In the genomic region with DNA sequence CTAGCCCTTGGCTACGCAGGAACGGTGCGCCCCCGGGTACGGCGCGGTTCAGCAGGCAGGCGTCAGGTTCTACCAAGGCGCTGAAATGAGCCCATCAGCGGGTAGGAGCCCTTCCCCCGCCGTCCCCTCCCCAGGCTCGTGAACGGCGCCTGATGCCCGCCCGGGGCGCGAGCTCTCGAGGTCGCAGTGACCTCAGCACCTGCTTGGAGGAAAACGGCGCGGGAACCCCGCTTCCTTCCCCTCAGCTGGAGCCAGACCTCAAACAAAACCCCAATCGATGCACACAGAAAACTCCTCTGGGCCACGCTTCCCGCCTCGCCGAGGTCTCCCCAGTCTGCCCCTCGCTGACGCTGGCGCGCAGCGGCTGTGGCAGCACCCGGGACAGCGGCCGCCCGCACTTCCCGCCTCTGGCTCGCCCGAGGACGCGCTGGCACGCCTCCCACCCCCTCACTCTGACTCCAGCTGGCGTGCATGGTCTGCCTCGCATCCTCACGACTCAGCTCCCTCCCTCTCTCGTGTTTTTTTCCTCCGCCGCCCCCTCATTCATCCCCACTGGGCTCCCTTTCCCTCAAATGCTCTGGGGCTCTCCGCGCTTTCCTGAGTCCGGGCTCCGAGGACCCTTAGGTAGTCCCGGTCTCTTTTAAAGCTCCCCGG, we compare ENCODE assay signal across 8 cellular contexts. TPM values are rescaled to one million over a fixed set of nuclear protein-coding genes. Genes with fewer than 3 reads are reported as not detected.
DNase-seq lines count a peak whose midpoint lies in the region; ATAC-seq and TF ChIP-seq lines count a peak whose summit lies in the region.

No MANE protein-coding gene starts in this region.

- peaks cover 0 to 22% (median 0%) of the 10 kb centered on the region in 4 donors for H3K4me1 ChIP-seq in right lobe of liver
- peaks cover 20 to 36% of the 10 kb centered on the region in 2 donors for H3K4me1 ChIP-seq in thoracic aorta (ENCODE audit: control insufficient read depth in 1 of 2, low read depth in 2 of 2)

- no peaks in the 10 kb centered on the region for H3K36me3 ChIP-seq in right lobe of liver
- H3K36me3 ChIP-seq in thoracic aorta, result no peaks in the 10 kb centered on the region

- H3K4me3 Mint-ChIP-seq in activated naive CD4-positive, alpha-beta T cell treated with anti-CD3 and anti-CD28 coated beads, Interleukin-2, amount 10 ng/mL, durations not matched to agents 7 days and 5 days, result peak overlapping the region; percentile 34

- peaks cover 97% of the 10 kb centered on the region for H3K27me3 Mint-ChIP-seq in activated naive CD4-positive, alpha-beta T cell treated with anti-CD3 and anti-CD28 coated beads, Interleukin-2, amount 10 ng/mL, durations not matched to agents 7 days and 5 days

- H3K27ac ChIP-seq in right lobe of liver (no peak overlapping the region), thoracic aorta (no peak overlapping the region)

- ATAC-seq in HG02610 (IDR thresholded peaks at IDR 0.05; ENCODE audit: unreplicated experiment), result peak; percentile 38
- peak; percentile 28 to 66 (median 48) for ATAC-seq in right lobe of liver
- no peak for ATAC-seq in thoracic aorta (ENCODE audit: insufficient number of reproducible peaks, low FRiP score, low read depth)
- ATAC-seq in GM18505 (IDR thresholded peaks at IDR 0.05; ENCODE audit: unreplicated experiment), result no peak
- ATAC-seq in HG03045 (IDR thresholded peaks at IDR 0.05; ENCODE audit: unreplicated experiment), result no peak

- DNase-seq in AG08395 (ENCODE audit: low spot score) (peak; percentile 32), right lobe of liver (peak in 1 of 3 donors; percentile 33), thoracic aorta (ENCODE audit: low spot score) (no peak), OCI-M2 (lab: John Stamatoyannopoulos, UW; ENCODE audit: unreplicated experiment) (no peak)
- peak; percentile 44 for DNase-seq in activated naive CD4-positive, alpha-beta T cell treated with anti-CD3 and anti-CD28 coated beads, Interleukin-2, amount 10 ng/mL, durations not matched to agents 7 days and 5 days

- peaks cover 5 to 61% of the 10 kb centered on the region in 2 donors for H3K27me3 ChIP-seq in right lobe of liver
- peaks cover 16% of the 10 kb centered on the region for H3K27me3 ChIP-seq in thoracic aorta (replicated peaks; ENCODE audit: insufficient read depth)

- TF ChIP-seq POLR2A in right lobe of liver (IDR thresholded peaks at IDR 0.05), result no peak
- TF ChIP-seq POLR2A in GM18505 (IDR thresholded peaks at IDR 0.05; ENCODE audit: borderline replicate concordance, extremely low read depth, insufficient read depth, insufficient read length), result no peak

- H3K36me3 Mint-ChIP-seq in activated naive CD4-positive, alpha-beta T cell treated with anti-CD3 and anti-CD28 coated beads, Interleukin-2, amount 10 ng/mL, durations not matched to agents 7 days and 5 days, result peaks cover 3% of the 10 kb centered on the region

- no peaks in the 10 kb centered on the region for H3K9me3 Mint-ChIP-seq in activated naive CD4-positive, alpha-beta T cell treated with anti-CD3 and anti-CD28 coated beads, Interleukin-2, amount 10 ng/mL, durations not matched to agents 7 days and 5 days

- 5% methylated on average over 38 of the region's 57 CpGs for WGBS in right lobe of liver (ENCODE audit: insufficient coverage, low coverage, low lambda C conversion rate, missing lambda C conversion rate)

- peaks cover 36% of the 10 kb centered on the region for H3K4me1 Mint-ChIP-seq in activated naive CD4-positive, alpha-beta T cell treated with anti-CD3 and anti-CD28 coated beads, Interleukin-2, amount 10 ng/mL, durations not matched to agents 7 days and 5 days

- TF ChIP-seq CTCF in right lobe of liver (IDR thresholded peaks at IDR 0.05) (no peak), thoracic aorta (IDR thresholded peaks at IDR 0.05) (no peak)

- intact Hi-C loops in right lobe of liver (cut with DNase I), result no loop called here

- CTCF ChIA-PET in activated naive CD4-positive, alpha-beta T cell treated with anti-CD3 and anti-CD28 coated beads, Interleukin-2, amount 10 ng/mL, durations not matched to agents 7 days and 5 days (lab: Charles Lee), result no interaction called here

- H3K27ac Mint-ChIP-seq in activated naive CD4-positive, alpha-beta T cell treated with anti-CD3 and anti-CD28 coated beads, Interleukin-2, amount 10 ng/mL, durations not matched to agents 7 days and 5 days, result no peak overlapping the region

- H3K9me3 ChIP-seq in right lobe of liver, result no peaks in the 10 kb centered on the region
- H3K9me3 ChIP-seq in thoracic aorta, result no peaks in the 10 kb centered on the region

- H3K4me3 ChIP-seq in right lobe of liver (no peak overlapping the region), thoracic aorta (peak overlapping the region; percentile 59)

RNA-seq across cellular contexts. Expression of a gene that starts 0.5 kb away (rescaled TPM):
- total RNA-seq in right lobe of liver (not detected), thoracic aorta (not detected)

Comparison
In these comparisons a context has a peak if more than half of its experiments do, and no peak if none do; other contexts are left out.
1. DNase-seq: peak in AG08395 (single experiment) and activated naive CD4-positive, alpha-beta T cell treated with anti-CD3 and anti-CD28 coated beads, Interleukin-2, amount 10 ng/mL, durations not matched to agents 7 days and 5 days (single experiment); none in thoracic aorta (single experiment) and OCI-M2 (single experiment).
2. ATAC-seq: peak in HG02610 (single experiment) and right lobe of liver (4 of 4); none in thoracic aorta (single experiment), GM18505 (single experiment) and HG03045 (single experiment).